ENCODE assay signal across 18 cellular contexts in the genomic region with DNA sequence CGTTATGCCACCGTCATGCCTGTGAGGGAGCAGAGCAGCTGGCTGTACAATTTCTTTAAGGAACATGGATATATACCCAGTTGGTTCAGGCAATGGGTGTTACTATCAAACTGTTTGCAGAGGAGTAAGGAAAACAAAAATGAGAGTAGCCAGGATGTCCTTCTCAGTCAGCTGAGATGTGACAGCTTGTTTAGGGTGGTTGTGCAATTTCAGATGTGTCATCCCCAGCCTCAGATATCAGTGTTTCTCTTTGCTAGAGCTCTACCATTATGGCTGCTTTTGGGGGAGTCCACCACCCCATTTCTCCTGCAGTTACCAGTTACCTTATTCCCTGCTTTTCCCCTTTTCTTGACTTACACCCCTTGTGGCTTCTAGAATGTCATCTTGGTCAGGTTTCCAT.
"Had no signal": no experiment of that assay in that cellular context is flagged by ENCODE, and none has a peak within 500 bp of the region (broad histone marks: within the 10 kb centered on the region; RNA-seq: fewer than 3 reads in every experiment).

No MANE protein-coding gene starts in this region.

- H3K9me3 ChIP-seq: neutrophil, thyroid gland had no signal

- H3K27ac ChIP-seq: neutrophil, thyroid gland had no signal

- ATAC-seq: activated CD8-positive, alpha-beta T cell treated with anti-CD3 and anti-CD28 coated beads, Interleukin-2, amount 10 ng/mL, durations not matched to agents 7 days and 5 days; left lobe of liver; naive thymus-derived CD8-positive, alpha-beta T cell; stimulated activated memory B cell treated with anti-CD40 and anti-IgM and Interleukin-4, amounts not matched to agents 10 μg/mL and 1 μg/mL and 100 μg/mL, for 72 hours; WTC11 had no signal

- H3K4me3 ChIP-seq: thyroid gland had no signal

- H3K4me1 ChIP-seq: thyroid gland had no signal

- H3K36me3 ChIP-seq: neutrophil, thyroid gland had no signal

- H3K27me3 ChIP-seq: thyroid gland had no signal

- DNase-seq: activated CD4-positive, alpha-beta T cell treated with anti-CD3 and anti-CD28 coated beads, Interleukin-2, amount 10 ng/mL, durations not matched to agents 24 days and 14 days; activated CD8-positive, alpha-beta memory T cell treated with anti-CD3 and anti-CD28 coated beads, Interleukin-2, amount 50 U/mL, for 48 hours; activated CD8-positive, alpha-beta T cell treated with anti-CD3 and anti-CD28 coated beads, Interleukin-2, amount 10 ng/mL, durations not matched to agents 7 days and 5 days; activated naive CD8-positive, alpha-beta T cell treated with anti-CD3 and anti-CD28 coated beads for 36 hours; aorta; cerebellar nuclear complex; effector memory CD4-positive, alpha-beta T cell; islet precursor cell; naive thymus-derived CD8-positive, alpha-beta T cell; posterior cingulate gyrus; retina; stimulated activated CD4-positive, alpha-beta T cell treated with anti-CD3 and anti-CD28 coated beads, Interleukin-2, amount 100 ng/mL, for 48 hours; T-helper 1 cell; thyroid gland had no signal
